Comparison of ENCODE assay signal across 1 cellular context in genomic region chr19:47427241-47428176, GRCh38.
TF ChIP-seq lines count a peak whose summit lies in the region.

No MANE protein-coding gene starts in this region.

TF ChIP-seq in GM12878, 131 proteins besides CTCF, POLR2A, EP300 and RAD21:
- TF ChIP-seq NKRF (conservative IDR thresholded peaks at IDR 0.05) (no peak), YY1 (IDR thresholded peaks at IDR 0.05; ENCODE audit: low read depth, low read length) (0 out of 2 replicates have a peak, but pooled peaks have one; percentile 29), SMC3 (IDR thresholded peaks at IDR 0.05; ENCODE audit: borderline replicate concordance, low read length) (peak; percentile 86), PAX5 (IDR thresholded peaks at IDR 0.05; ENCODE audit: borderline replicate concordance, low read depth, low read length) (0 out of 2 replicates have a peak, but pooled peaks have one; percentile 12)
